In the genomic region with DNA sequence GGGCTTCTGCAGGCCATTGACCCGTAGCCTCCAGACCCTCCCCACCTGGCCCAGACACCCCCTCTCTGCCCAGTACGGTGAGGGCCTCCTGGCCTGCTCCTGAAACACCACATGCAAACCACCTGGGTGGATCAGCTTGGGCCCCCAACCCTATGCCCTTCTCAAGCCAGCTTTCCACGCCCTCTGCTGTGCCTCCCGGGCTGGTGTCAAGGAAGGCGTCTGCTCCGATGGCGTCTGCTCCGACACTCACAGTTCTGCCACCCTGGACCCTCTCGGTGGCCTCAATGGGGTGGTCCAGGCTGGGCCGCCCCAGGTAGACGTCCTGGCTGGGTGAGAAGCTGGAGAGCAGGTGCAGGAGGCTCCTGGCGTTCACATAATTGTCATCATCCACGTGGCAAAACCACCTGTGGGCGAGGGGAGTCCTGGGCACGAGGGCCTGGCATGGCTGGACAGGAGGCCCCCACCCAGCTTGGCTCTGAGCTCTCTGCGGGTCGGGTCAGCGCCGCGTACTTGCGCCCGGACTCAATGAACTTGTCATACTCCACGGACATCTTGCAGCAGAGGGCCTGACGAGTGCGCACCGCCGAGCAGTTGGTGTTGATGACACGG, we compare ENCODE assay signal across 9 cellular contexts. TPM values are rescaled to one million over a fixed set of nuclear protein-coding genes. Genes with fewer than 3 reads are reported as not detected.
DNase-seq lines count a peak whose midpoint lies in the region; ATAC-seq lines count a peak whose summit lies in the region.
"Had no signal": no experiment of that assay in that cellular context is flagged by ENCODE, and none has a peak within 500 bp of the region (broad histone marks: within the 10 kb centered on the region; RNA-seq: fewer than 3 reads in every experiment).

No MANE protein-coding gene starts in this region.

- DNase-seq in activated naive CD8-positive, alpha-beta T cell treated with anti-CD3 and anti-CD28 coated beads, Interleukin-2, amount 10 ng/mL, durations not matched to agents 7 days and 5 days, result no peak
- DNase-seq in immature natural killer cell (no peak), left colon (no peak), kidney tubule cell (ENCODE audit: low spot score) (no peak)
- DNase-seq: NCI-H1092 treated with DMSO at 0.1 percent for 48 hours had no signal

- peak overlapping the region; percentile 86 for H3K27ac Mint-ChIP-seq in activated naive CD8-positive, alpha-beta T cell treated with anti-CD3 and anti-CD28 coated beads, Interleukin-2, amount 10 ng/mL, durations not matched to agents 7 days and 5 days
- H3K27ac Mint-ChIP-seq in immature natural killer cell, result no peak overlapping the region
- peak overlapping the region; percentile 83 for H3K27ac Mint-ChIP-seq in stimulated activated memory B cell treated with anti-CD40 and anti-IgM and Interleukin-4, amounts not matched to agents 10 μg/mL and 1 μg/mL and 100 μg/mL, for 72 hours

- no peak for ATAC-seq in activated naive CD8-positive, alpha-beta T cell treated with anti-CD3 and anti-CD28 coated beads, Interleukin-2, amount 10 ng/mL, durations not matched to agents 7 days and 5 days (ENCODE audit: low read depth)
- no peak for ATAC-seq in stimulated activated memory B cell treated with anti-CD40 and anti-IgM and Interleukin-4, amounts not matched to agents 10 μg/mL and 1 μg/mL and 100 μg/mL, for 72 hours
- ATAC-seq in HG03280 (IDR thresholded peaks at IDR 0.05; ENCODE audit: unreplicated experiment), result no peak
- no peak for ATAC-seq in left colon
- ATAC-seq in GM21825 (IDR thresholded peaks at IDR 0.05; ENCODE audit: unreplicated experiment), result no peak

- POLR2A ChIA-PET in activated naive CD8-positive, alpha-beta T cell treated with anti-CD3 and anti-CD28 coated beads, Interleukin-2, amount 10 ng/mL, durations not matched to agents 7 days and 5 days (lab: Charles Lee), result interaction anchor here (0.8 to 1.7 kb wide), 4 partner anchors 13 to 48 kb away, joined by 3 to 8 read pairs (median 6); a partner anchor contains a TSS

- intact Hi-C loops in left colon (cut with DNase I, micrococcal nuclease), result no loop called here

- peaks cover 50% of the 10 kb centered on the region for H3K36me3 ChIP-seq in HUES64 (ENCODE audit: insufficient read depth, low read length)

- peaks cover 8% of the 10 kb centered on the region for H3K4me1 Mint-ChIP-seq in activated naive CD8-positive, alpha-beta T cell treated with anti-CD3 and anti-CD28 coated beads, Interleukin-2, amount 10 ng/mL, durations not matched to agents 7 days and 5 days
- peaks cover 7 to 25% of the 10 kb centered on the region in 2 donors for H3K4me1 Mint-ChIP-seq in immature natural killer cell
- peaks cover 19% of the 10 kb centered on the region for H3K4me1 Mint-ChIP-seq in stimulated activated memory B cell treated with anti-CD40 and anti-IgM and Interleukin-4, amounts not matched to agents 10 μg/mL and 1 μg/mL and 100 μg/mL, for 72 hours

- H3K27me3 Mint-ChIP-seq in activated naive CD8-positive, alpha-beta T cell treated with anti-CD3 and anti-CD28 coated beads, Interleukin-2, amount 10 ng/mL, durations not matched to agents 7 days and 5 days, result no peaks in the 10 kb centered on the region
- H3K27me3 Mint-ChIP-seq in immature natural killer cell (ENCODE audit: low read depth in 3 of 3), result peaks cover 0 to 2% (median 0%) of the 10 kb centered on the region in 3 donors
- H3K27me3 Mint-ChIP-seq in stimulated activated memory B cell treated with anti-CD40 and anti-IgM and Interleukin-4, amounts not matched to agents 10 μg/mL and 1 μg/mL and 100 μg/mL, for 72 hours, result no peaks in the 10 kb centered on the region

- 94% methylated on average over 28 of the region's 28 CpGs for WGBS in HUES64

- H3K9me3 Mint-ChIP-seq in activated naive CD8-positive, alpha-beta T cell treated with anti-CD3 and anti-CD28 coated beads, Interleukin-2, amount 10 ng/mL, durations not matched to agents 7 days and 5 days, result no peaks in the 10 kb centered on the region
- no peaks in the 10 kb centered on the region for H3K9me3 Mint-ChIP-seq in immature natural killer cell
- H3K9me3 Mint-ChIP-seq in stimulated activated memory B cell treated with anti-CD40 and anti-IgM and Interleukin-4, amounts not matched to agents 10 μg/mL and 1 μg/mL and 100 μg/mL, for 72 hours, result no peaks in the 10 kb centered on the region

- H3K27ac ChIP-seq in HUES64 (ENCODE audit: low read depth, low read length), result no peak overlapping the region

- no peaks in the 10 kb centered on the region for H3K27me3 ChIP-seq in HUES64 (ENCODE audit: insufficient read depth, low read length)

- H3K9me3 ChIP-seq in HUES64 (ENCODE audit: insufficient read depth, low read depth, low read length), result no peaks in the 10 kb centered on the region

- peak overlapping the region; percentile 20; the same call in 1 of the 2 replicates for H3K9ac ChIP-seq in HUES64 (ENCODE audit: low read depth, low read length)

- H3K4me3 Mint-ChIP-seq in activated naive CD8-positive, alpha-beta T cell treated with anti-CD3 and anti-CD28 coated beads, Interleukin-2, amount 10 ng/mL, durations not matched to agents 7 days and 5 days, result peak overlapping the region; percentile 86
- H3K4me3 Mint-ChIP-seq in immature natural killer cell, result peak overlapping the region; percentile 75 to 87 (median 80)
- H3K4me3 Mint-ChIP-seq in stimulated activated memory B cell treated with anti-CD40 and anti-IgM and Interleukin-4, amounts not matched to agents 10 μg/mL and 1 μg/mL and 100 μg/mL, for 72 hours, result peak overlapping the region; percentile 82

- peaks cover 2% of the 10 kb centered on the region for H3K36me3 Mint-ChIP-seq in activated naive CD8-positive, alpha-beta T cell treated with anti-CD3 and anti-CD28 coated beads, Interleukin-2, amount 10 ng/mL, durations not matched to agents 7 days and 5 days
- peaks cover 0 to 5% (median 0%) of the 10 kb centered on the region in 3 donors for H3K36me3 Mint-ChIP-seq in immature natural killer cell
- peaks cover 22% of the 10 kb centered on the region for H3K36me3 Mint-ChIP-seq in stimulated activated memory B cell treated with anti-CD40 and anti-IgM and Interleukin-4, amounts not matched to agents 10 μg/mL and 1 μg/mL and 100 μg/mL, for 72 hours

- no peaks in the 10 kb centered on the region for H3K4me1 ChIP-seq in HUES64 (ENCODE audit: insufficient read depth, low read length)

- H3K4me3 ChIP-seq in HUES64 (ENCODE audit: low read length), result peak overlapping the region; percentile 96

RNA-seq across cellular contexts. Expression of a gene that starts 1.4 kb away (rescaled TPM):
- polyA plus RNA-seq in HUES64 (2013, experiment 1 of 2), result 21.6 TPM
- polyA plus RNA-seq in HUES64 (2013, experiment 2 of 2), result 23.0 TPM
- total RNA-seq in activated naive CD8-positive, alpha-beta T cell treated with anti-CD3 and anti-CD28 coated beads, Interleukin-2, amount 10 ng/mL, durations not matched to agents 7 days and 5 days, result 10 to 100 TPM; 28.7 to 28.8 TPM
- 1 to 10 TPM; 2.2 to 3.7 (median 3.2) TPM for polyA plus RNA-seq in immature natural killer cell
- 10 to 100 TPM; 31.5 to 32.3 TPM for total RNA-seq in left colon

RNA-seq across cellular contexts. Expression of a gene that starts 1.4 kb away (rescaled TPM):
- polyA plus RNA-seq in HUES64 (2013, experiment 1 of 2), result 119 TPM
- polyA plus RNA-seq in HUES64 (2013, experiment 2 of 2), result 107 TPM
- 10 to 100 TPM; 76.0 to 79.8 TPM for total RNA-seq in activated naive CD8-positive, alpha-beta T cell treated with anti-CD3 and anti-CD28 coated beads, Interleukin-2, amount 10 ng/mL, durations not matched to agents 7 days and 5 days
- 100 to 1,000 TPM; 174 to 212 (median 183) TPM for polyA plus RNA-seq in immature natural killer cell
- total RNA-seq in left colon, result 10 to 100 TPM; 80.7 to 87.4 TPM

RNA-seq across cellular contexts. Expression of a gene that starts 12.8 kb away (rescaled TPM):
- polyA plus RNA-seq in HUES64 (2013, experiment 1 of 2), result 53.5 TPM
- polyA plus RNA-seq in HUES64 (2013, experiment 2 of 2), result 64.1 TPM
- total RNA-seq in activated naive CD8-positive, alpha-beta T cell treated with anti-CD3 and anti-CD28 coated beads, Interleukin-2, amount 10 ng/mL, durations not matched to agents 7 days and 5 days, result 100 to 1,000 TPM; 110 to 115 TPM
- 100 to 1,000 TPM; 144 to 242 (median 165) TPM for polyA plus RNA-seq in immature natural killer cell
- 100 to 1,000 TPM; 111 to 137 TPM for total RNA-seq in left colon

RNA-seq across cellular contexts. Expression of a gene that starts 15.3 kb away (rescaled TPM):
- polyA plus RNA-seq in HUES64 (2013, experiment 1 of 2), result 60.5 TPM
- 61.0 TPM for polyA plus RNA-seq in HUES64 (2013, experiment 2 of 2)
- total RNA-seq in activated naive CD8-positive, alpha-beta T cell treated with anti-CD3 and anti-CD28 coated beads, Interleukin-2, amount 10 ng/mL, durations not matched to agents 7 days and 5 days, result 100 to 1,000 TPM; 126 to 130 TPM
- 10 to 100 TPM; 61.7 to 85.3 (median 82.5) TPM for polyA plus RNA-seq in immature natural killer cell
- 100 to 1,000 TPM; 127 to 146 TPM for total RNA-seq in left colon

RNA-seq across cellular contexts. Expression of a gene that starts 18.8 kb away (rescaled TPM):
- 73.2 TPM for polyA plus RNA-seq in HUES64 (2013, experiment 1 of 2)
- 74.7 TPM for polyA plus RNA-seq in HUES64 (2013, experiment 2 of 2)
- 1 to 10 TPM; 6.7 to 7.6 TPM for total RNA-seq in activated naive CD8-positive, alpha-beta T cell treated with anti-CD3 and anti-CD28 coated beads, Interleukin-2, amount 10 ng/mL, durations not matched to agents 7 days and 5 days
- polyA plus RNA-seq in immature natural killer cell, result not detected
- total RNA-seq in left colon, result 1 to 10 TPM; 4.2 to 9.0 TPM

Comparison
In these comparisons a context has a peak if more than half of its experiments do, and no peak if none do; other contexts are left out.
1. H3K27ac Mint-ChIP-seq: peak in activated naive CD8-positive, alpha-beta T cell treated with anti-CD3 and anti-CD28 coated beads, Interleukin-2, amount 10 ng/mL, durations not matched to agents 7 days and 5 days (single experiment) and stimulated activated memory B cell treated with anti-CD40 and anti-IgM and Interleukin-4, amounts not matched to agents 10 μg/mL and 1 μg/mL and 100 μg/mL, for 72 hours (single experiment); none in immature natural killer cell (0 of 6).
2. Peak in every context shown above with its lines, with median percentiles within 50 percentile points of each other: H3K4me3 Mint-ChIP-seq.